In genomic region chr20:32527447-32528055, GRCh38 we compare ENCODE assay signal across 11 cellular contexts. TPM values are rescaled to one million over a fixed set of nuclear protein-coding genes. Genes with fewer than 3 reads are reported as not detected.
DNase-seq lines count a peak whose midpoint lies in the region; ATAC-seq, FAIRE-seq and TF ChIP-seq lines count a peak whose summit lies in the region.
"Had no signal": no experiment of that assay in that cellular context is flagged by ENCODE, and none has a peak within 500 bp of the region (broad histone marks: within the 10 kb centered on the region; RNA-seq: fewer than 3 reads in every experiment).

No MANE protein-coding gene starts in this region.

- no peak overlapping the region for H3K9ac ChIP-seq in H1 (replicated peaks in 1 of 4; ENCODE audit: extremely low read depth in 1 of 4, low read depth in 3 of 4, low read length in 3 of 4)

- H3K79me1 ChIP-seq in H1 (ENCODE audit: low read depth, low read length): no peaks in the 10 kb centered on the region

- H3K9me3 Mint-ChIP-seq in stimulated activated naive CD8-positive, alpha-beta T cell treated with anti-CD3 and anti-CD28 coated beads, Interleukin-15, Interleukin-2, amounts not matched to agents 100 ng/mL and 50 ng/mL, for 24 hours: no peaks in the 10 kb centered on the region

- no peak overlapping the region for H2AFZ ChIP-seq in H1 (ENCODE audit: low read length)

- TF ChIP-seq EP300 in H1 (IDR thresholded peaks at IDR 0.05; ENCODE audit: borderline replicate concordance in 1 of 2, low read depth in 2 of 2, low read length in 2 of 2): no peak

- H2BK12ac ChIP-seq in H1 (ENCODE audit: low read depth, low read length): no peak overlapping the region

- no peak for ATAC-seq in GM19351 (IDR thresholded peaks at IDR 0.05; ENCODE audit: unreplicated experiment)

- no peak for TF ChIP-seq CTCF in H1 (IDR thresholded peaks at IDR 0.05; ENCODE audit: control extremely low read depth in 1 of 3, insufficient read depth in 1 of 3, low read depth in 1 of 3, low read length in 3 of 3)

- no peak overlapping the region for H3K14ac ChIP-seq in H1 (ENCODE audit: insufficient read length)

- H3K9me3 ChIP-seq in H1 (ENCODE audit: insufficient read depth in 2 of 2, low read depth in 1 of 2, low read length in 1 of 2): no peaks in the 10 kb centered on the region

- no peaks in the 10 kb centered on the region for H4K20me1 ChIP-seq in H1 (replicated peaks in 1 of 2; ENCODE audit: control insufficient read depth in 1 of 2, insufficient read depth in 2 of 2, low read length in 2 of 2)

- H3K4me3 Mint-ChIP-seq in stimulated activated naive CD8-positive, alpha-beta T cell treated with anti-CD3 and anti-CD28 coated beads, Interleukin-15, Interleukin-2, amounts not matched to agents 100 ng/mL and 50 ng/mL, for 24 hours: peak overlapping the region; percentile 68

- peaks cover 0 to 10% (median 3%) of the 10 kb centered on the region in 4 experiments; a peak in 4 of 7 replicates for H3K27me3 ChIP-seq in H1 (replicated peaks in 1 of 4; ENCODE audit: control insufficient read depth in 3 of 4, extremely low read depth in 1 of 4, insufficient read depth in 3 of 4, low read length in 3 of 4)

- no peak overlapping the region for H2BK15ac ChIP-seq in H1 (ENCODE audit: low read length)

- H3K4me1 Mint-ChIP-seq in stimulated activated naive CD8-positive, alpha-beta T cell treated with anti-CD3 and anti-CD28 coated beads, Interleukin-15, Interleukin-2, amounts not matched to agents 100 ng/mL and 50 ng/mL, for 24 hours (ENCODE audit: low read depth): peaks cover 88% of the 10 kb centered on the region

- H2BK5ac ChIP-seq in H1 (ENCODE audit: low read depth, low read length): no peak overlapping the region

- WGBS in H1 (ENCODE audit: extremely low coverage in 1 of 2, insufficient coverage in 1 of 2, insufficient read length in 1 of 2, insufficient replicate concordance in 2 of 2, low coverage in 1 of 2, low lambda C conversion rate in 2 of 2, missing lambda C conversion rate in 1 of 2), 2 experiments: 54% methylated on average over 19 of the region's 24 CpGs; no CpG with 5 or more reads in 1 of the 2 experiments

- no peak overlapping the region for H4K91ac ChIP-seq in H1 (replicated peaks; ENCODE audit: insufficient read length, low read length)

- peak; percentile 54 to 57 for DNase-seq in activated T-cell treated with anti-CD3 and anti-CD28 coated beads, Interleukin-2, amount 50 U/mL, for 48 hours
- DNase-seq in activated T-cell treated with anti-CD3 and anti-CD28 coated beads for 4 hours: no peak
- DNase-seq in NCI-H2171 treated with DMSO at 0.1 percent for 48 hours (lab: John Stamatoyannopoulos, UW): peak; percentile 89
- no peak for DNase-seq in H1 (ENCODE audit: low read depth in 1 of 2, low spot score in 2 of 2)
- no peak for DNase-seq in GM03348 (ENCODE audit: low spot score)
- no peak for DNase-seq in NCI-H1930 (lab: John Stamatoyannopoulos, UW)

- H3K23ac ChIP-seq in H1 (ENCODE audit: insufficient read length): no peak overlapping the region

- no peak overlapping the region for H3K4ac ChIP-seq in H1 (replicated peaks; ENCODE audit: insufficient read length, low read depth, low read length)

- H3K4me2 ChIP-seq in H1 (ENCODE audit: insufficient read depth in 1 of 2, low read depth in 2 of 2, low read length in 2 of 2): peak overlapping the region in 1 of 2 experiments; percentile 13; a peak in 1 of 4 replicates

- H3K18ac ChIP-seq in H1 (ENCODE audit: extremely low read depth, low read length): peak overlapping the region; percentile 19; the same call in 1 of the 2 replicates

- no peak for FAIRE-seq in H1 (lab: Jason Lieb, UNC)
- FAIRE-seq: GM12892, islet of Langerhans had no signal

- no peak for TF ChIP-seq POLR2A in H1 (IDR thresholded peaks at IDR 0.05; ENCODE audit: control extremely low read depth in 1 of 2, low read depth in 2 of 2, low read length in 2 of 2)

- H3K79me2 ChIP-seq in H1 (ENCODE audit: control insufficient read depth in 1 of 2, insufficient read depth in 2 of 2, low read length in 2 of 2): no peaks in the 10 kb centered on the region

- TF ChIP-seq RAD21 in H1 (IDR thresholded peaks at IDR 0.05 in 1 of 2, conservative IDR thresholded peaks at IDR 0.05 in 1 of 2; ENCODE audit: low read depth in 2 of 2, low read length in 2 of 2): no peak

- H3K4me3 ChIP-seq in H1 (ENCODE audit: extremely low read depth in 1 of 4, insufficient read depth in 2 of 4, low read depth in 3 of 4, low read length in 4 of 4): no peak overlapping the region

- H3K23me2 ChIP-seq in H1 (ENCODE audit: low read depth, low read length): no peaks in the 10 kb centered on the region

- H2AK5ac ChIP-seq in H1 (ENCODE audit: low read depth, low read length): no peak overlapping the region

- no peak overlapping the region for H2BK120ac ChIP-seq in H1 (replicated peaks; ENCODE audit: low read depth, low read length)

- no peak overlapping the region for H3K56ac ChIP-seq in H1 (replicated peaks; ENCODE audit: insufficient read length, low read depth, low read length)

- CTCF ChIA-PET in H1 (lab: Charles Lee; ENCODE audit: partially characterized antibody): interaction anchor here (0.8 to 10.4 kb wide), 19 partner anchors 10 to 137 kb away, joined by 3 to 85 read pairs (median 4); no protein-coding TSS in a partner anchor

- H2BK20ac ChIP-seq in H1 (ENCODE audit: low read length): no peak overlapping the region

- H3K27ac Mint-ChIP-seq in stimulated activated naive CD8-positive, alpha-beta T cell treated with anti-CD3 and anti-CD28 coated beads, Interleukin-15, Interleukin-2, amounts not matched to agents 100 ng/mL and 50 ng/mL, for 24 hours: peak overlapping the region; percentile 92

- POLR2A ChIA-PET in H1 (lab: Charles Lee; ENCODE audit: partially characterized antibody): interaction anchor here (0.9 to 2.1 kb wide), 4 partner anchors 9 to 36 kb away, joined by 3 to 7 read pairs (median 4); no protein-coding TSS in a partner anchor

- peak overlapping the region; percentile 64 for H4K8ac ChIP-seq in H1 (ENCODE audit: extremely low read depth, insufficient read depth, low read length)

- H4K5ac ChIP-seq in H1 (ENCODE audit: insufficient read length, low read depth, low read length): no peak overlapping the region

- H3K36me3 Mint-ChIP-seq in stimulated activated naive CD8-positive, alpha-beta T cell treated with anti-CD3 and anti-CD28 coated beads, Interleukin-15, Interleukin-2, amounts not matched to agents 100 ng/mL and 50 ng/mL, for 24 hours (ENCODE audit: low read depth): no peaks in the 10 kb centered on the region

- no peaks in the 10 kb centered on the region; a peak in 1 of 8 replicates for H3K36me3 ChIP-seq in H1 (ENCODE audit: control insufficient read depth in 2 of 4, insufficient read depth in 4 of 4, low read length in 3 of 4)

- no peak overlapping the region for H3K27ac ChIP-seq in H1 (ENCODE audit: low read depth, low read length)
- H3K27ac ChIP-seq: C4-2B had no signal

- H3K4me1 ChIP-seq in H1 (replicated peaks in 1 of 4; ENCODE audit: control insufficient read depth in 3 of 4, insufficient read depth in 4 of 4, low read length in 3 of 4): peaks cover 0 to 13% (median 7%) of the 10 kb centered on the region in 4 experiments; a peak in 4 of 7 replicates

- H3K27me3 Mint-ChIP-seq in stimulated activated naive CD8-positive, alpha-beta T cell treated with anti-CD3 and anti-CD28 coated beads, Interleukin-15, Interleukin-2, amounts not matched to agents 100 ng/mL and 50 ng/mL, for 24 hours: no peaks in the 10 kb centered on the region

TF ChIP-seq in H1, 55 proteins besides CTCF, POLR2A, EP300 and RAD21:
- TF ChIP-seq RBBP5 (IDR thresholded peaks at IDR 0.05; ENCODE audit: borderline replicate concordance, low read depth, low read length) (no peak), SIRT6 (IDR thresholded peaks at IDR 0.05; ENCODE audit: low read length) (no peak), MAX (IDR thresholded peaks at IDR 0.05) (peak; percentile 63), KDM1A (IDR thresholded peaks at IDR 0.05; ENCODE audit: borderline replicate concordance, low read length) (no peak), ZNF274 (IDR thresholded peaks at IDR 0.05; ENCODE audit: borderline replicate concordance, extremely low read depth, low read length) (no peak), SAP30 (IDR thresholded peaks at IDR 0.05; ENCODE audit: insufficient read depth, insufficient replicate concordance, low read length) (no peak), CHD1 (IDR thresholded peaks at IDR 0.05; ENCODE audit: low read depth, low read length) (no peak), SIN3A (conservative IDR thresholded peaks at IDR 0.05 in 1 of 2, IDR thresholded peaks at IDR 0.05 in 1 of 2; ENCODE audit: low read depth in 1 of 2, low read length in 2 of 2) (no peak), KDM4A (IDR thresholded peaks at IDR 0.05; ENCODE audit: low read depth, low read length, severe bottlenecking) (no peak), NRF1 (IDR thresholded peaks at IDR 0.05; ENCODE audit: low read depth, low read length) (no peak), POU5F1 (IDR thresholded peaks at IDR 0.05; ENCODE audit: low read depth, low read length) (no peak), CREB1 (IDR thresholded peaks at IDR 0.05) (no peak), CHD2 (IDR thresholded peaks at IDR 0.05; ENCODE audit: low read length) (no peak)
- TF ChIP-seq, protein P1, sequence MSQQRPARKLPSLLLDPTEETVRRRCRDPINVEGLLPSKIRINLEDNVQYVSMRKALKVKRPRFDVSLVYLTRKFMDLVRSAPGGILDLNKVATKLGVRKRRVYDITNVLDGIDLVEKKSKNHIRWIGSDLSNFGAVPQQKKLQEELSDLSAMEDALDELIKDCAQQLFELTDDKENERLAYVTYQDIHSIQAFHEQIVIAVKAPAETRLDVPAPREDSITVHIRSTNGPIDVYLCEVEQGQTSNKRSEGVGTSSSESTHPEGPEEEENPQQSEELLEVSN (IDR thresholded peaks at IDR 0.05): peak; percentile 56
- TF ChIP-seq, protein P2, sequence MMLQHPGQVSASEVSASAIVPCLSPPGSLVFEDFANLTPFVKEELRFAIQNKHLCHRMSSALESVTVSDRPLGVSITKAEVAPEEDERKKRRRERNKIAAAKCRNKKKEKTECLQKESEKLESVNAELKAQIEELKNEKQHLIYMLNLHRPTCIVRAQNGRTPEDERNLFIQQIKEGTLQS (IDR thresholded peaks at IDR 0.05; ENCODE audit: insufficient read depth, low read depth, low read length): no peak

RNA-seq across cellular contexts. Expression of gene NOL4L, which starts 57.6 kb away (rescaled TPM):
- 23.5 and 23.7 TPM in 2 replicates for total RNA-seq in H1 (2021; fragmentation: NEBNext Ultra II Directional; extraction: Animal tissue kit (Norgen Biotek cat#: 25700))
- 15.3 and 24.9 TPM in 2 replicates for polyA plus RNA-seq in H1 (2011; rRNA removed)
- polyA plus RNA-seq in H1 (2011; cell fraction: cytosol; rRNA removed): 11.7 TPM
- polyA plus RNA-seq in H1 (2011; cell fraction: nucleus; rRNA removed): 37.7 TPM
- 18.6 to 23.1 TPM (median 21.2 TPM) in 4 replicates for polyA plus RNA-seq in H1 (2012, experiment 1 of 2)
- polyA plus RNA-seq in H1 (2012, experiment 2 of 2): 15.5 TPM
- polyA plus RNA-seq in H1 (2013, experiment 1 of 2): 16.7 TPM
- 18.6 TPM for polyA plus RNA-seq in H1 (2013, experiment 2 of 2)
- polyA minus RNA-seq in H1 (2011; rRNA and poly(A)+ RNA removed): 8.1 and 8.9 TPM in 2 replicates
- 14.1 TPM for polyA minus RNA-seq in H1 (2011; cell fraction: cytosol; rRNA and poly(A)+ RNA removed)
- polyA minus RNA-seq in H1 (2011; cell fraction: nucleus; rRNA and poly(A)+ RNA removed): 14.4 TPM

Comparison
In these comparisons a context has a peak if more than half of its experiments do, and no peak if none do; other contexts are left out.
1. DNase-seq: peak in activated T-cell treated with anti-CD3 and anti-CD28 coated beads, Interleukin-2, amount 50 U/mL, for 48 hours (2 of 2) and NCI-H2171 treated with DMSO at 0.1 percent for 48 hours (single experiment); none in activated T-cell treated with anti-CD3 and anti-CD28 coated beads for 4 hours (single experiment), H1 (0 of 2), GM03348 (single experiment) and NCI-H1930 (0 of 2).